ENCODE assay signal across 1 cellular context in genomic region chr9:95910770-95911340, GRCh38.
TF ChIP-seq lines count a peak whose summit lies in the region.

No MANE protein-coding gene starts in this region.

TF ChIP-seq in IMR-90, 13 proteins besides CTCF, POLR2A, EP300 and RAD21 (continued from another document):
- TF ChIP-seq BHLHE40 (IDR thresholded peaks at IDR 0.05; ENCODE audit: low read depth, low read length) = no peak
- TF ChIP-seq RCOR1 (IDR thresholded peaks at IDR 0.05; ENCODE audit: insufficient replicate concordance, low read length) = no peak
- TF ChIP-seq MAZ (IDR thresholded peaks at IDR 0.05; ENCODE audit: borderline replicate concordance, low read depth, low read length) = no peak
